27 cellular contexts compared by ENCODE assay signal in the genomic region with DNA sequence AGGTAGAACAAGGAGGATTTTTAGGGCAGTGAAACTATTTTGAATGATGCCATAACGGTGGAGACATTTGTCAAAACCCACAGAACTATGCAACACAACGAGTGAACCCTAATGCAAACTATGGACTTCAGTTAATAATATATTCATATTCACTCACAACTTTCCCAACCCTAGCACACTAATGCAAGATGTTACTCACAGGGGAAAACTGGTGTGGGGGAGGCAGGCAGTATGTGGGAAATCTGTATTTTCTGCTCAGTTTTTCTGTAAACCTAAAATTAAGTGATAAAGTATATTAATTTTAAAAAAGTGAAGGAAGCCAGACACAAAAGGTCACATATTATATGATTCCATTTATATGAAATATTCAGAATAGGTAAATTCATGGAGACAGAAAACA.
"Had no signal": no experiment of that assay in that cellular context is flagged by ENCODE, and none has a peak within 500 bp of the region (broad histone marks: within the 10 kb centered on the region; RNA-seq: fewer than 3 reads in every experiment).

No MANE protein-coding gene starts in this region.

- H3K27ac Mint-ChIP-seq: activated CD4-positive, alpha-beta T cell treated with anti-CD3 and anti-CD28 coated beads, Interleukin-2, amount 10 ng/mL, durations not matched to agents 7 days and 5 days; activated CD8-positive, alpha-beta T cell treated with anti-CD3 and anti-CD28 coated beads, Interleukin-2, amount 10 ng/mL, durations not matched to agents 7 days and 5 days; activated naive CD8-positive, alpha-beta T cell; activated T-helper 1 cell treated with anti-CD3 and anti-CD28 coated beads, Interleukin-12 subunit alpha, Interleukin-12 subunit beta, Interleukin-2, Interleukin-4 antibody, amounts not matched to agents 30 ng/mL and 10 ng/mL and 1 ng/mL, durations not matched to agents 14 hours and 24 hours and 36 hours; natural killer cell treated with Interleukin-12 subunit alpha and Interleukin-12 subunit beta and Interleukin-15 and Interleukin-18, amount 100 ng/mL, for 72 hours had no signal

- H3K27me3 Mint-ChIP-seq: activated CD4-positive, alpha-beta T cell treated with anti-CD3 and anti-CD28 coated beads, Interleukin-2, amount 10 ng/mL, durations not matched to agents 7 days and 5 days; activated naive CD8-positive, alpha-beta T cell; natural killer cell treated with Interleukin-12 subunit alpha and Interleukin-12 subunit beta and Interleukin-15 and Interleukin-18, amount 100 ng/mL, for 72 hours had no signal

- H3K4me3 ChIP-seq: adrenal gland, gastroesophageal sphincter, pancreas, testis, upper lobe of left lung had no signal

- ATAC-seq: activated CD8-positive, alpha-beta T cell treated with anti-CD3 and anti-CD28 coated beads, Interleukin-2, amount 10 ng/mL, durations not matched to agents 7 days and 5 days; esophagus mucosa; gastroesophageal sphincter; left ventricle myocardium superior; pancreas; right cardiac atrium had no signal

- FAIRE-seq: astrocyte, colon, endothelial cell of umbilical vein, islet of Langerhans, pancreas had no signal

- DNase-seq: activated CD4-positive, alpha-beta T cell treated with anti-CD3 and anti-CD28 coated beads, Interleukin-2, amount 10 ng/mL, durations not matched to agents 7 days and 5 days; activated CD4-positive, CD25-positive, alpha-beta regulatory T cell treated with anti-CD3 and anti-CD28 coated beads, Interleukin-2, amount 50 U/mL, for 72 hours; activated CD8-positive, alpha-beta T cell treated with anti-CD3 and anti-CD28 coated beads, Interleukin-2, amount 10 ng/mL, durations not matched to agents 7 days and 5 days; activated gamma-delta T cell treated with Interleukin-2 at 50 U/mL for 16 hours; central memory CD4-positive, alpha-beta T cell; effector memory CD4-positive, alpha-beta T cell; hypothalamus; left ventricle myocardium superior; midbrain; pancreas; right cardiac atrium; stimulated activated CD4-positive, alpha-beta T cell treated with anti-CD3 and anti-CD28 coated beads, Interleukin-12 subunit alpha, Interleukin-12 subunit beta, amount 100 ng/mL, for 4 hours; stimulated activated CD4-positive, alpha-beta T cell treated with anti-CD3 and anti-CD28 coated beads, Interleukin-4, amount 100 ng/mL, for 4 hours; SW 1271; upper lobe of left lung had no signal

- H3K36me3 ChIP-seq: adrenal gland, pancreas, upper lobe of left lung had no signal

- H3K27me3 ChIP-seq: adrenal gland, gastroesophageal sphincter, pancreas, testis, upper lobe of left lung had no signal

- H3K27ac ChIP-seq: adrenal gland, gastroesophageal sphincter, pancreas, testis, upper lobe of left lung, VCaP had no signal

- H3K9me3 ChIP-seq: adrenal gland, gastroesophageal sphincter, pancreas, testis, upper lobe of left lung had no signal

- H3K9me3 Mint-ChIP-seq: activated CD4-positive, alpha-beta T cell treated with anti-CD3 and anti-CD28 coated beads, Interleukin-2, amount 10 ng/mL, durations not matched to agents 7 days and 5 days; activated T-helper 1 cell treated with anti-CD3 and anti-CD28 coated beads, Interleukin-12 subunit alpha, Interleukin-12 subunit beta, Interleukin-2, Interleukin-4 antibody, amounts not matched to agents 30 ng/mL and 10 ng/mL and 1 ng/mL, durations not matched to agents 14 hours and 24 hours and 36 hours; natural killer cell treated with Interleukin-12 subunit alpha and Interleukin-12 subunit beta and Interleukin-15 and Interleukin-18, amount 100 ng/mL, for 72 hours had no signal

- H3K4me3 Mint-ChIP-seq: activated CD4-positive, alpha-beta T cell treated with anti-CD3 and anti-CD28 coated beads, Interleukin-2, amount 10 ng/mL, durations not matched to agents 7 days and 5 days; activated CD8-positive, alpha-beta T cell treated with anti-CD3 and anti-CD28 coated beads, Interleukin-2, amount 10 ng/mL, durations not matched to agents 7 days and 5 days; activated naive CD8-positive, alpha-beta T cell; activated T-helper 1 cell treated with anti-CD3 and anti-CD28 coated beads, Interleukin-12 subunit alpha, Interleukin-12 subunit beta, Interleukin-2, Interleukin-4 antibody, amounts not matched to agents 30 ng/mL and 10 ng/mL and 1 ng/mL, durations not matched to agents 14 hours and 24 hours and 36 hours; natural killer cell treated with Interleukin-12 subunit alpha and Interleukin-12 subunit beta and Interleukin-15 and Interleukin-18, amount 100 ng/mL, for 72 hours had no signal

- H3K36me3 Mint-ChIP-seq: natural killer cell treated with Interleukin-12 subunit alpha and Interleukin-12 subunit beta and Interleukin-15 and Interleukin-18, amount 100 ng/mL, for 72 hours had no signal
